Comparison of ENCODE assay signal across 18 cellular contexts in the genomic region with DNA sequence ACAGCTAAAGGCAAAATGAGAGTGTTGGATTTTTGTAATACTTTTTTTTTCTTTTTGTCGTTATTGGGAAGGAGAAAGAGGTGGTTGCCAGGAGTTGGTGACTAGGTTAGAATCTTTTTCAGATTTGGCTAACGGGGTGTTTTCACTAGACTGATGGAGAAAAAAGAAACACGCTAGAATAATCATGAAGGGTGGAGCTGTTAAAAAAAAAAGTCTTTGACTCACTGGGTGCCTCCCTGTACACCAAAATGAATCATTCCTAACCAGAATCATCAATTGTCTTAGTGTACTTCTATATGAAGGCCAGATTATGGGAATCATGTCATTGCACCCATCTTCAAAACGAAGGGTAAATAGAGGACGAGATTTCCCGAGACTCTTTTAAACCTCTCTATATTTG. TPM values are rescaled to one million over a fixed set of nuclear protein-coding genes. Genes with fewer than 3 reads are reported as not detected.
DNase-seq lines count a peak whose midpoint lies in the region; ATAC-seq and TF ChIP-seq lines count a peak whose summit lies in the region.
"Had no signal": no experiment of that assay in that cellular context is flagged by ENCODE, and none has a peak within 500 bp of the region (broad histone marks: within the 10 kb centered on the region; RNA-seq: fewer than 3 reads in every experiment).

No MANE protein-coding gene starts in this region.

- H3K27me3 ChIP-seq in dorsolateral prefrontal cortex: no peaks in the 10 kb centered on the region

- ATAC-seq in GM19467 (IDR thresholded peaks at IDR 0.05; ENCODE audit: unreplicated experiment) (no peak), GM21528 (IDR thresholded peaks at IDR 0.05; ENCODE audit: low FRiP score, unreplicated experiment) (no peak)
- ATAC-seq: activated CD4-positive, CD25-positive, alpha-beta regulatory T cell treated with anti-CD3 and anti-CD28 coated beads, Interleukin-2, amount 50 U/mL, for 24 hours; heart right ventricle had no signal

- H3K4me3 ChIP-seq in AG10803 (ENCODE audit: low read length) (no peak overlapping the region), dorsolateral prefrontal cortex (peak overlapping the region in 31 of 59 donors; percentile 2 to 91 (median 73)), skeletal muscle cell (ENCODE audit: low read depth, low read length) (peak overlapping the region; percentile 57)
- H3K4me3 ChIP-seq: heart right ventricle had no signal

- peak; percentile 57 for DNase-seq in AG10803 (ENCODE audit: low read depth)
- DNase-seq in RPMI7951 (ENCODE audit: low read depth): peak; percentile 58
- DNase-seq in dorsolateral prefrontal cortex: no peak
- no peak for DNase-seq in skeletal muscle cell (ENCODE audit: low read depth)
- DNase-seq in SHP77 (lab: John Stamatoyannopoulos, UW): no peak
- DNase-seq in activated T-cell treated with anti-CD3 and anti-CD28 coated beads, Interleukin-2, amount 50 U/mL, for 1 hour: no peak
- DNase-seq: amniotic stem cell; heart right ventricle; NCI-H2029; nephron progenitor cell; stimulated activated naive CD4-positive, alpha-beta T cell had no signal

- H3K27ac ChIP-seq in dorsolateral prefrontal cortex: peak overlapping the region; percentile 91 to 99 (median 98)

- intact Hi-C loops in dorsolateral prefrontal cortex (cut with DNase I): loop anchor here (5.0 kb wide), 4 partner anchors 54 to 404 kb away; no protein-coding TSS in a partner anchor

- TF ChIP-seq CTCF in AG10803 (conservative IDR thresholded peaks at IDR 0.05; ENCODE audit: low read length): no peak
- TF ChIP-seq CTCF in dorsolateral prefrontal cortex (IDR thresholded peaks at IDR 0.05 in 54 of 56, conservative IDR thresholded peaks at IDR 0.05 in 2 of 56; ENCODE audit: low read depth in 1 of 56, partially characterized antibody in 56 of 56): no peak

RNA-seq across cellular contexts. Expression of a gene that starts 12.6 kb away (rescaled TPM):
- 1.9 and 3.4 TPM in 2 replicates for total RNA-seq in RPMI7951 (2014; rRNA removed; shearing (Covaris generic))
- total RNA-seq in dorsolateral prefrontal cortex: 10 to 100 TPM in 2 of 120 experiments, 1 to 10 TPM in 117, under 1 TPM in 1; 0.85 to 16.2 (median 3.6) TPM
- total RNA-seq: activated CD8-positive, alpha-beta memory T cell treated with anti-CD3 and anti-CD28 coated beads for 36 hours; activated T-helper 2 cell treated with anti-CD3 and anti-CD28 coated beads, Interferon-gamma antibody, Interleukin-2, Interleukin-4, amounts not matched to agents 10 μg/mL and 5 μg/mL and 100 μg/mL, durations not matched to agents 14 hours and 24 hours and 36 hours; NCI-H460; T-helper 2 cell treated with Interferon-gamma antibody and Interleukin-4, amounts not matched to agents 100 ng/mL and 5 ng/mL, for 36 hours had no signal

Comparison
In these comparisons a context has a peak if more than half of its experiments do, and no peak if none do; other contexts are left out.
1. DNase-seq: peak in AG10803 (single experiment) and RPMI7951 (single experiment); none in dorsolateral prefrontal cortex (0 of 10), skeletal muscle cell (single experiment), SHP77 (0 of 2) and activated T-cell treated with anti-CD3 and anti-CD28 coated beads, Interleukin-2, amount 50 U/mL, for 1 hour (single experiment).